ENCODE assay signal across 8 cellular contexts in genomic region chr4:174523003-174523693, GRCh38. TPM values are rescaled to one million over a fixed set of nuclear protein-coding genes. Genes with fewer than 3 reads are reported as not detected.
A peak's percentile ranks its signal among the peaks of the same experiment; 100 is the strongest.
DNase-seq lines count a peak whose midpoint lies in the region; ATAC-seq and TF ChIP-seq lines count a peak whose summit lies in the region.

No MANE protein-coding gene starts in this region.

- H3K4me1 ChIP-seq in uterus: no peaks in the 10 kb centered on the region

- H3K4me3 ChIP-seq in choroid plexus epithelial cell (ENCODE audit: low read depth, low read length): peak overlapping the region; percentile 64
- H3K4me3 ChIP-seq in uterus: peak overlapping the region; percentile 59 to 73

- H3K27me3 Mint-ChIP-seq in IgD-negative memory B cell: peaks cover 39% of the 10 kb centered on the region
- H3K27me3 Mint-ChIP-seq in memory B cell: peaks cover 21% of the 10 kb centered on the region

- ATAC-seq in memory B cell (ENCODE audit: low read depth): no peak

- intact Hi-C loops in uterus (cut with DNase I; ENCODE audit: low total_unique reads): no loop called here

- TF ChIP-seq CTCF in choroid plexus epithelial cell (conservative IDR thresholded peaks at IDR 0.05; ENCODE audit: low read depth, low read length) (no peak), uterus (IDR thresholded peaks at IDR 0.05) (no peak)

- H3K9me3 Mint-ChIP-seq in IgD-negative memory B cell (no peaks in the 10 kb centered on the region), memory B cell (peaks cover 2% of the 10 kb centered on the region)

- no peaks in the 10 kb centered on the region for H3K9me3 ChIP-seq in uterus

- H3K27me3 ChIP-seq in uterus: no peaks in the 10 kb centered on the region

- DNase-seq in A172 (ENCODE audit: low spot score) (peak; percentile 1), choroid plexus epithelial cell (ENCODE audit: low read depth) (peak; percentile 13), memory B cell (ENCODE audit: low spot score in 2 of 2) (no peak), uterus (peak; percentile 24 to 26), NCI-H226 (no peak), SHP77 (lab: John Stamatoyannopoulos, UW) (no peak), NCI-H2196 treated with DMSO at 0.1 percent for 48 hours (lab: John Stamatoyannopoulos, UW; ENCODE audit: unreplicated experiment) (no peak)

- peak overlapping the region; percentile 69 to 82 for H3K27ac ChIP-seq in uterus

- H3K36me3 Mint-ChIP-seq in IgD-negative memory B cell (no peaks in the 10 kb centered on the region), memory B cell (no peaks in the 10 kb centered on the region)

- H3K4me1 Mint-ChIP-seq in IgD-negative memory B cell (peaks cover 7 to 13% (median 7%) of the 10 kb centered on the region in 3 donors), memory B cell (peaks cover 7% of the 10 kb centered on the region)

- H3K4me3 Mint-ChIP-seq in IgD-negative memory B cell (peak overlapping the region; percentile 75 to 90 (median 88)), memory B cell (peak overlapping the region; percentile 84)

- H3K27ac Mint-ChIP-seq in IgD-negative memory B cell: peak overlapping the region in 2 of 3 donors; percentile 55 to 90
- H3K27ac Mint-ChIP-seq in memory B cell: no peak overlapping the region

- H3K36me3 ChIP-seq in uterus: no peaks in the 10 kb centered on the region

- TF ChIP-seq POLR2A in uterus (IDR thresholded peaks at IDR 0.05): no peak

RNA-seq across cellular contexts. Expression of gene HPGD, which starts 0.9 kb away (rescaled TPM):
- 1.0 and 1.3 TPM in 2 replicates for total RNA-seq in A172 (2014; rRNA removed; shearing (Covaris generic))
- polyA plus RNA-seq in IgD-negative memory B cell: 2.3 TPM
- total RNA-seq in uterus: 100 to 1,000 TPM in 2 of 4 donors, 10 to 100 TPM in 2; 47.4 to 190 (median 125) TPM

Comparison
In these comparisons a context has a peak if more than half of its experiments do, and no peak if none do; other contexts are left out.
1. DNase-seq: peak in A172 (single experiment), choroid plexus epithelial cell (single experiment) and uterus (2 of 2); none in memory B cell (0 of 2), NCI-H226 (single experiment), SHP77 (0 of 2) and NCI-H2196 treated with DMSO at 0.1 percent for 48 hours (single experiment).
2. RNA of gene HPGD, which starts 0.9 kb away (total RNA-seq): 47.4 to 190 TPM in uterus; 1.0 to 1.3 TPM in A172; every median in the first group is over 10 times any median in the second.